1 cellular context compared by ENCODE assay signal in genomic region chr1:109776911-109777310, GRCh38.
A peak's percentile ranks its signal among the peaks of the same experiment; 100 is the strongest.
TF ChIP-seq lines count a peak whose summit lies in the region.

No MANE protein-coding gene starts in this region.

TF ChIP-seq in GM12878, 131 proteins besides CTCF, POLR2A, EP300 and RAD21 (continued from another document):
- TF ChIP-seq ZBTB40 (IDR thresholded peaks at IDR 0.05; ENCODE audit: borderline replicate concordance) (no peak), ZNF217 (IDR thresholded peaks at IDR 0.05) (no peak), RCOR1 (conservative IDR thresholded peaks at IDR 0.05; ENCODE audit: low read depth, low read length) (no peak), RB1 (IDR thresholded peaks at IDR 0.05; ENCODE audit: borderline replicate concordance) (peak; percentile 71; the same call in 1 of the 2 replicates), BHLHE40 (IDR thresholded peaks at IDR 0.05; ENCODE audit: borderline replicate concordance in 1 of 2, low read depth in 2 of 2, low read length in 1 of 2) (peak in 1 of 2 experiments; percentile 20; a peak in 1 of 4 replicates), SUZ12 (IDR thresholded peaks at IDR 0.05; ENCODE audit: unreplicated experiment) (no peak), YY1 (IDR thresholded peaks at IDR 0.05; ENCODE audit: low read depth, low read length) (peak; percentile 83), IRF5 (IDR thresholded peaks at IDR 0.05; ENCODE audit: borderline replicate concordance) (no peak), SMC3 (IDR thresholded peaks at IDR 0.05; ENCODE audit: borderline replicate concordance, low read length) (peak; percentile 100), RELA (IDR thresholded peaks at IDR 0.05; ENCODE audit: borderline replicate concordance, partially characterized antibody) (peak; percentile 70), ZNF592 (IDR thresholded peaks at IDR 0.05) (no peak), ELK1 (IDR thresholded peaks at IDR 0.05; ENCODE audit: low read depth, low read length) (no peak), ATF3 (IDR thresholded peaks at IDR 0.05; ENCODE audit: borderline replicate concordance, extremely low read depth, low read depth, low read length) (no peak), MXI1 (IDR thresholded peaks at IDR 0.05; ENCODE audit: low read depth, low read length) (no peak), TAF1 (IDR thresholded peaks at IDR 0.05; ENCODE audit: borderline replicate concordance, low read depth, low read length) (no peak), LARP7 (IDR thresholded peaks at IDR 0.05) (0 out of 2 replicates have a peak, but pooled peaks have one; percentile 33), ZNF207 (IDR thresholded peaks at IDR 0.05; ENCODE audit: borderline replicate concordance) (0 out of 2 replicates have a peak, but pooled peaks have one; percentile 26), E2F4 (IDR thresholded peaks at IDR 0.05; ENCODE audit: low read depth, low read length) (no peak), IKZF2 (IDR thresholded peaks at IDR 0.05) (peak in 1 of 2 experiments; percentile 31; a peak in 1 of 4 replicates), FOXM1 (IDR thresholded peaks at IDR 0.05; ENCODE audit: low read depth, low read length) (no peak), KDM1A (IDR thresholded peaks at IDR 0.05; ENCODE audit: borderline replicate concordance) (no peak), ZBED1 (IDR thresholded peaks at IDR 0.05; ENCODE audit: borderline replicate concordance) (no peak), SP1 (IDR thresholded peaks at IDR 0.05; ENCODE audit: low read depth, low read length) (no peak), GATAD2B (conservative IDR thresholded peaks at IDR 0.05; ENCODE audit: low read depth) (0 out of 2 replicates have a peak, but pooled peaks have one; percentile 27), NR2F1 (conservative IDR thresholded peaks at IDR 0.05) (peak; percentile 50; the same call in 1 of the 2 replicates), SRF (IDR thresholded peaks at IDR 0.05; ENCODE audit: low read depth in 2 of 2, low read length in 2 of 2) (no peak), NFYA (IDR thresholded peaks at IDR 0.05; ENCODE audit: borderline replicate concordance, low read depth, low read length) (no peak), POLR2AphosphoS2 (IDR thresholded peaks at IDR 0.05; ENCODE audit: low read depth, low read length) (no peak), SMARCA5 (IDR thresholded peaks at IDR 0.05) (peak; percentile 49; the same call in 1 of the 2 replicates), EED (IDR thresholded peaks at IDR 0.05; ENCODE audit: low read depth) (peak; percentile 43), BACH1 (IDR thresholded peaks at IDR 0.05; ENCODE audit: borderline replicate concordance) (peak; percentile 30; the same call in 1 of the 2 replicates), MEF2B (IDR thresholded peaks at IDR 0.05; ENCODE audit: partially characterized antibody, poor library complexity, severe bottlenecking) (peak; percentile 46), ESRRA (IDR thresholded peaks at IDR 0.05; ENCODE audit: low read length) (no peak)
TF ChIP-seq in GM12878: peak in this region for 16.
